In genomic region chr14:31806249-31806648, GRCh38 we compare ENCODE assay signal across 15 cellular contexts.
A peak's percentile ranks its signal among the peaks of the same experiment; 100 is the strongest.
DNase-seq lines count a peak whose midpoint lies in the region; ATAC-seq and TF ChIP-seq lines count a peak whose summit lies in the region.
"Had no signal": no experiment of that assay in that cellular context is flagged by ENCODE, and none has a peak within 500 bp of the region (broad histone marks: within the 10 kb centered on the region; RNA-seq: fewer than 3 reads in every experiment).

No MANE protein-coding gene starts in this region.

- peak; percentile 81 for ATAC-seq in IMR-90 (ENCODE audit: low read depth)
- ATAC-seq: HCT116 had no signal

- CTCF ChIA-PET in IMR-90 (lab: Yijun Ruan, JAX) = no interaction called here

- H3K4me3 ChIP-seq in IMR-90 (ENCODE audit: insufficient read depth, low read depth, low read length) = no peak overlapping the region
- no peak overlapping the region for H3K4me3 ChIP-seq in adipocyte (ENCODE audit: low read length)
- H3K4me3 ChIP-seq: GM23248 had no signal

- no peak overlapping the region for H2BK120ac ChIP-seq in IMR-90 (ENCODE audit: low read depth, low read length)

- no peak overlapping the region for H2BK20ac ChIP-seq in IMR-90 (ENCODE audit: low read depth, low read length)

- H4K91ac ChIP-seq in IMR-90 (ENCODE audit: insufficient read depth, low read depth, low read length) = no peak overlapping the region

- H3K4me1 ChIP-seq in IMR-90 (ENCODE audit: control insufficient read depth, insufficient read depth, low read length) (no peaks in the 10 kb centered on the region), adipocyte (ENCODE audit: control insufficient read depth, insufficient read depth, low read length) (no peaks in the 10 kb centered on the region)

- H3K79me1 ChIP-seq in IMR-90 (ENCODE audit: low read depth in 1 of 2, low read length in 2 of 2) = no peaks in the 10 kb centered on the region

- H4K8ac ChIP-seq in IMR-90 (ENCODE audit: low read depth in 2 of 2, low read length in 2 of 2) = no peak overlapping the region

- H2AK5ac ChIP-seq in IMR-90 (ENCODE audit: low read depth, low read length) = no peak overlapping the region

- H2AFZ ChIP-seq in IMR-90 (replicated peaks; ENCODE audit: low read length, poor library complexity) = no peak overlapping the region
- H2AFZ ChIP-seq: GM23248 had no signal

- H4K20me1 ChIP-seq in IMR-90 (ENCODE audit: insufficient read depth, low read length) = no peaks in the 10 kb centered on the region

- DNase-seq in EH (ENCODE audit: low read depth) (peak; percentile 2), IMR-90 (peak; percentile 37), adipocyte (ENCODE audit: low read depth) (peak; percentile 30), GM13976 (ENCODE audit: low spot score) (no peak), NAMALWA (ENCODE audit: low spot score) (no peak), cerebellar cortex (ENCODE audit: low spot score) (no peak)
- DNase-seq: C1 segment of cervical spinal cord; Calu3; CD4-positive, alpha-beta memory T cell; COR-L47; DMS53; DMS79 treated with DMSO at 0.1 percent for 48 hours; GM23248; H9 had no signal

- TF ChIP-seq RAD21 in IMR-90 (IDR thresholded peaks at IDR 0.05; ENCODE audit: low read length) = no peak

- no peak overlapping the region for H4K5ac ChIP-seq in IMR-90 (ENCODE audit: low read depth, low read length)

- in situ Hi-C loops in IMR-90 (cut with MboI; ENCODE audit: low sequenced_read_pairs) (no loop called here), GM13976 (cut with MboI; ENCODE audit: low sequenced_read_pairs, unreplicated experiment) (no loop called here)

- no peak overlapping the region for H2AK9ac ChIP-seq in IMR-90 (replicated peaks; ENCODE audit: low read depth, low read length, poor library complexity)

- H3K23ac ChIP-seq in IMR-90 (ENCODE audit: low read depth, low read length) = no peak overlapping the region

- H3K27me3 ChIP-seq in IMR-90 (ENCODE audit: control insufficient read depth, insufficient read depth, low read length) (no peaks in the 10 kb centered on the region), adipocyte (replicated peaks; ENCODE audit: control insufficient read depth, insufficient read depth, low read length) (no peaks in the 10 kb centered on the region)

- no peak overlapping the region for H3K14ac ChIP-seq in IMR-90 (replicated peaks; ENCODE audit: low read depth, low read length)

- H3K9me3 ChIP-seq in IMR-90 (ENCODE audit: control insufficient read depth, insufficient read depth, low read length) (no peaks in the 10 kb centered on the region), adipocyte (ENCODE audit: control insufficient read depth, low read length) (no peaks in the 10 kb centered on the region)

- H3K56ac ChIP-seq in IMR-90 (ENCODE audit: extremely low read depth, insufficient read depth, low read length) = no peak overlapping the region

- POLR2A ChIA-PET in IMR-90 (lab: Charles Lee; ENCODE audit: unreplicated experiment) = no interaction called here

- dilution Hi-C loops in IMR-90 (cut with HindIII; ENCODE audit: low sequenced_read_pairs, unreplicated experiment) = no loop called here

- H3K18ac ChIP-seq in IMR-90 (ENCODE audit: low read depth, low read length) = no peak overlapping the region

- no peaks in the 10 kb centered on the region for H3K36me3 ChIP-seq in IMR-90 (ENCODE audit: control insufficient read depth, insufficient read depth, low read length)
- H3K36me3 ChIP-seq in adipocyte (ENCODE audit: control insufficient read depth, insufficient read depth, low read length, severe bottlenecking) = no peaks in the 10 kb centered on the region

- H3K9me1 ChIP-seq in IMR-90 (ENCODE audit: insufficient read depth, low read length) = no peaks in the 10 kb centered on the region

- H2BK5ac ChIP-seq in IMR-90 (ENCODE audit: low read depth, low read length, poor library complexity, severe bottlenecking) = no peak overlapping the region

- no peak overlapping the region for H2BK15ac ChIP-seq in IMR-90 (ENCODE audit: low read depth, low read length)

- intact Hi-C loops in IMR-90 (cut with micrococcal nuclease) = no loop called here

- TF ChIP-seq POLR2A in IMR-90 (IDR thresholded peaks at IDR 0.05; ENCODE audit: low read depth, low read length) = no peak

- H3K9ac ChIP-seq in IMR-90 (ENCODE audit: low read depth, low read length) (no peak overlapping the region), adipocyte (ENCODE audit: low read length) (no peak overlapping the region)
- H3K9ac ChIP-seq: GM23248 had no signal

- no peak overlapping the region for H3K4me2 ChIP-seq in IMR-90 (ENCODE audit: low read depth, low read length)

- TF ChIP-seq CTCF in IMR-90 (conservative IDR thresholded peaks at IDR 0.05; ENCODE audit: low read depth, low read length) (no peak), GM13976 (IDR thresholded peaks at IDR 0.05; ENCODE audit: borderline replicate concordance, control extremely low read depth, extremely low read depth, insufficient read depth, missing control alignments) (no peak)

- no peak overlapping the region for H3K27ac ChIP-seq in IMR-90 (ENCODE audit: insufficient read depth, low read length)
- H3K27ac ChIP-seq: GM23248 had no signal

- no TSS peak for BruUV-seq in IMR-90 (replicated peaks; lab: Mats Ljungman, UMichigan)

- H3K4ac ChIP-seq in IMR-90 (ENCODE audit: low read depth, low read length) = no peak overlapping the region

TF ChIP-seq in IMR-90, 13 proteins besides CTCF, POLR2A, EP300 and RAD21:
- TF ChIP-seq BHLHE40 (IDR thresholded peaks at IDR 0.05; ENCODE audit: low read depth, low read length) (no peak), MAZ (IDR thresholded peaks at IDR 0.05; ENCODE audit: borderline replicate concordance, low read depth, low read length) (no peak), CEBPB (IDR thresholded peaks at IDR 0.05; ENCODE audit: low read depth, low read length) (no peak), SMC3 (IDR thresholded peaks at IDR 0.05; ENCODE audit: low read depth, low read length) (no peak)
TF ChIP-seq in IMR-90: peak in this region for 0.

Comparison
In these comparisons a context has a peak if more than half of its experiments do, and no peak if none do; other contexts are left out.
1. DNase-seq: peak in EH (single experiment), IMR-90 (single experiment) and adipocyte (single experiment); none in GM13976 (single experiment), NAMALWA (single experiment) and cerebellar cortex (single experiment).